In the genomic region with DNA sequence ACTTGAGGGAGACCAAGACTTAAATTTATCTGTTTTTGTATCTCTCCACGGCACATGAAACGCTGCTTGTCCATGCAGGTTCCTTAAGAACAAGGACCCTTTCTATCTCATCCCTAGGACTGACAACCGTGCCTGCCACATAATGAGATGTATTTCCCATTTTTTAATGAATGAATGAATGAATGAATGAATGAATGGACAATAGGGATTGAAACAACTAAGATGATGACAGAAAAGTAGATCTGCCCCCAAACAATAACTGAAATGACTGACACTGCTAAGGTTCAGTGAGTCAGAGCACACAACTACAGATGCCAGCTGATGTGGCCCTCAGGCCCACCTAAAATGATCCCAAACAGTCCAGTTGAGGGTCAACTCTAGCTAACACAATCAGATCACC, we compare ENCODE assay signal across 29 cellular contexts.
"Had no signal": no experiment of that assay in that cellular context is flagged by ENCODE, and none has a peak within 500 bp of the region (broad histone marks: within the 10 kb centered on the region; RNA-seq: fewer than 3 reads in every experiment).

No MANE protein-coding gene starts in this region.

- H3K9me3 ChIP-seq: ascending aorta, esophagus squamous epithelium, gastroesophageal sphincter had no signal

- DNase-seq: activated CD4-positive, alpha-beta memory T cell treated with anti-CD3 and anti-CD28 coated beads for 36 hours; activated CD4-positive, alpha-beta T cell treated with anti-CD3 and anti-CD28 coated beads for 36 hours; activated CD4-positive, alpha-beta T cell treated with anti-CD3 and anti-CD28 coated beads, Interleukin-2, amount 10 ng/mL, durations not matched to agents 24 days and 14 days; activated CD4-positive, CD25-positive, alpha-beta regulatory T cell; activated CD4-positive, CD25-positive, alpha-beta regulatory T cell treated with anti-CD3 and anti-CD28 coated beads, Interleukin-2, amount 50 U/mL, for 72 hours; activated CD8-positive, alpha-beta memory T cell treated with anti-CD3 and anti-CD28 coated beads, Interleukin-2, amount 10 ng/mL, durations not matched to agents 7 days and 5 days; activated CD8-positive, alpha-beta memory T cell treated with anti-CD3 and anti-CD28 coated beads, Interleukin-2, amount 50 U/mL, for 4 hours; activated CD8-positive, alpha-beta T cell treated with anti-CD3 and anti-CD28 coated beads, Interleukin-2, amount 10 ng/mL, durations not matched to agents 7 days and 5 days; activated gamma-delta T cell; activated naive CD4-positive, alpha-beta T cell; activated naive CD4-positive, alpha-beta T cell treated with anti-CD3 and anti-CD28 coated beads, Interleukin-2, amount 10 ng/mL, durations not matched to agents 7 days and 5 days; activated naive CD8-positive, alpha-beta T cell treated with anti-CD3 and anti-CD28 coated beads, Interleukin-2, amount 10 ng/mL, durations not matched to agents 7 days and 5 days; activated T-cell treated with anti-CD3 and anti-CD28 coated beads, Interleukin-2, amount 50 U/mL, for 1 hour; activated T-cell treated with anti-CD3 and anti-CD28 coated beads, Interleukin-2, amount 50 U/mL, for 48 hours; cortex of kidney; effector CD8-positive, alpha-beta T cell; esophagus squamous epithelium; foreskin melanocyte; head of caudate nucleus; T-helper 2 cell had no signal

- FAIRE-seq: bronchial epithelial cell, endometrium, endothelial cell of umbilical vein had no signal

- H3K27me3 Mint-ChIP-seq: activated CD4-positive, alpha-beta memory T cell treated with anti-CD3 and anti-CD28 coated beads for 36 hours; activated CD4-positive, alpha-beta T cell treated with anti-CD3 and anti-CD28 coated beads for 36 hours; activated CD4-positive, alpha-beta T cell treated with anti-CD3 and anti-CD28 coated beads, Interleukin-2, amount 10 ng/mL, durations not matched to agents 24 days and 14 days; activated CD8-positive, alpha-beta memory T cell treated with anti-CD3 and anti-CD28 coated beads, Interleukin-2, amount 10 ng/mL, durations not matched to agents 7 days and 5 days; activated naive CD4-positive, alpha-beta T cell treated with anti-CD3 and anti-CD28 coated beads, Interleukin-2, amount 10 ng/mL, durations not matched to agents 7 days and 5 days; activated naive CD8-positive, alpha-beta T cell treated with anti-CD3 and anti-CD28 coated beads, Interleukin-2, amount 10 ng/mL, durations not matched to agents 7 days and 5 days; brain had no signal

- H3K4me1 Mint-ChIP-seq: brain had no signal

- H3K4me3 ChIP-seq: ascending aorta, esophagus squamous epithelium, gastroesophageal sphincter had no signal

- H3K4me3 Mint-ChIP-seq: activated CD4-positive, alpha-beta memory T cell treated with anti-CD3 and anti-CD28 coated beads for 36 hours; activated CD4-positive, alpha-beta T cell treated with anti-CD3 and anti-CD28 coated beads for 36 hours; activated CD4-positive, alpha-beta T cell treated with anti-CD3 and anti-CD28 coated beads, Interleukin-2, amount 10 ng/mL, durations not matched to agents 24 days and 14 days; activated CD8-positive, alpha-beta memory T cell treated with anti-CD3 and anti-CD28 coated beads, Interleukin-2, amount 10 ng/mL, durations not matched to agents 7 days and 5 days; activated CD8-positive, alpha-beta T cell treated with anti-CD3 and anti-CD28 coated beads, Interleukin-2, amount 10 ng/mL, durations not matched to agents 7 days and 5 days; activated naive CD4-positive, alpha-beta T cell treated with anti-CD3 and anti-CD28 coated beads, Interleukin-2, amount 10 ng/mL, durations not matched to agents 7 days and 5 days; activated naive CD8-positive, alpha-beta T cell treated with anti-CD3 and anti-CD28 coated beads, Interleukin-2, amount 10 ng/mL, durations not matched to agents 7 days and 5 days; activated T-helper 1 cell treated with anti-CD3 and anti-CD28 coated beads, Interleukin-12 subunit alpha, Interleukin-12 subunit beta, Interleukin-2, Interleukin-4 antibody, amounts not matched to agents 30 ng/mL and 10 ng/mL and 1 ng/mL, durations not matched to agents 14 hours and 24 hours and 36 hours; brain had no signal

- H3K9me3 Mint-ChIP-seq: activated CD4-positive, alpha-beta memory T cell treated with anti-CD3 and anti-CD28 coated beads for 36 hours; activated CD4-positive, alpha-beta T cell treated with anti-CD3 and anti-CD28 coated beads, Interleukin-2, amount 10 ng/mL, durations not matched to agents 24 days and 14 days; activated naive CD4-positive, alpha-beta T cell treated with anti-CD3 and anti-CD28 coated beads, Interleukin-2, amount 10 ng/mL, durations not matched to agents 7 days and 5 days; activated naive CD4-positive, alpha-beta T cell treated with anti-CD3 and anti-CD28 coated beads, Interleukin-2, amount 50 U/mL, for 72 hours; activated naive CD8-positive, alpha-beta T cell treated with anti-CD3 and anti-CD28 coated beads, Interleukin-2, amount 10 ng/mL, durations not matched to agents 7 days and 5 days; activated T-helper 1 cell treated with anti-CD3 and anti-CD28 coated beads, Interleukin-12 subunit alpha, Interleukin-12 subunit beta, Interleukin-2, Interleukin-4 antibody, amounts not matched to agents 30 ng/mL and 10 ng/mL and 1 ng/mL, durations not matched to agents 14 hours and 24 hours and 36 hours had no signal

- H3K27me3 ChIP-seq: ascending aorta, esophagus squamous epithelium, gastroesophageal sphincter had no signal

- H3K27ac Mint-ChIP-seq: activated CD4-positive, alpha-beta memory T cell treated with anti-CD3 and anti-CD28 coated beads for 36 hours; activated CD8-positive, alpha-beta memory T cell treated with anti-CD3 and anti-CD28 coated beads, Interleukin-2, amount 10 ng/mL, durations not matched to agents 7 days and 5 days; activated CD8-positive, alpha-beta T cell treated with anti-CD3 and anti-CD28 coated beads, Interleukin-2, amount 10 ng/mL, durations not matched to agents 7 days and 5 days; activated naive CD4-positive, alpha-beta T cell treated with anti-CD3 and anti-CD28 coated beads, Interleukin-2, amount 10 ng/mL, durations not matched to agents 7 days and 5 days; activated naive CD8-positive, alpha-beta T cell treated with anti-CD3 and anti-CD28 coated beads, Interleukin-2, amount 10 ng/mL, durations not matched to agents 7 days and 5 days; activated T-helper 1 cell treated with anti-CD3 and anti-CD28 coated beads, Interleukin-12 subunit alpha, Interleukin-12 subunit beta, Interleukin-2, Interleukin-4 antibody, amounts not matched to agents 30 ng/mL and 10 ng/mL and 1 ng/mL, durations not matched to agents 14 hours and 24 hours and 36 hours; brain had no signal

- H3K4me1 ChIP-seq: ascending aorta had no signal

- ATAC-seq: activated CD4-positive, alpha-beta T cell treated with anti-CD3 and anti-CD28 coated beads for 36 hours; activated CD8-positive, alpha-beta memory T cell treated with anti-CD3 and anti-CD28 coated beads, Interleukin-2, amount 10 ng/mL, durations not matched to agents 7 days and 5 days; activated CD8-positive, alpha-beta T cell treated with anti-CD3 and anti-CD28 coated beads, Interleukin-2, amount 10 ng/mL, durations not matched to agents 7 days and 5 days; gastroesophageal sphincter had no signal

- H3K27ac ChIP-seq: ascending aorta, epithelial cell of prostate, esophagus squamous epithelium, gastroesophageal sphincter had no signal
